ENCODE assay signal across 8 cellular contexts in genomic region chr9:41269471-41269870, GRCh38.
DNase-seq lines count a peak whose midpoint lies in the region; ATAC-seq, FAIRE-seq and TF ChIP-seq lines count a peak whose summit lies in the region.
"Not testable (repeated sequence)": the region's sequence is repeated elsewhere in the genome, so short reads cannot be mapped to it uniquely, and the experiment has no call there.

No MANE protein-coding gene starts in this region.

- not testable (repeated sequence) for H3K79me2 ChIP-seq in GM23338 (replicated peaks; ENCODE audit: insufficient read depth); H1 (ENCODE audit: control insufficient read depth in 1 of 2, insufficient read depth in 2 of 2, low read length in 2 of 2)

- H3K4me2 ChIP-seq in GM23338: peak overlapping the region; percentile 68
- H3K4me2 ChIP-seq in H1 (ENCODE audit: insufficient read depth in 1 of 2, low read depth in 2 of 2, low read length in 2 of 2): peak overlapping the region in 1 of 2 experiments; percentile 25; a peak in 1 of 4 replicates

- H3K27me3 ChIP-seq in GM23338 (ENCODE audit: insufficient read depth) (peaks cover 73% of the 10 kb centered on the region), H1 (replicated peaks in 1 of 4; ENCODE audit: control insufficient read depth in 3 of 4, extremely low read depth in 1 of 4, insufficient read depth in 3 of 4, low read length in 3 of 4) (peaks cover 13 to 43% (median 23%) of the 10 kb centered on the region in 4 experiments)
- H3K27me3 ChIP-seq in SJCRH30; aorta (ENCODE audit: control insufficient read depth in 1 of 2, insufficient read depth in 2 of 2, low read length in 1 of 2): not testable (repeated sequence)

- CTCF ChIA-PET in H1 (lab: Charles Lee; ENCODE audit: partially characterized antibody): not testable (repeated sequence)

- H3K14ac ChIP-seq in H1 (ENCODE audit: insufficient read length): not testable (repeated sequence)

- H3K18ac ChIP-seq in H1 (ENCODE audit: extremely low read depth, low read length): not testable (repeated sequence)

- H4K20me1 ChIP-seq in GM23338 (replicated peaks; ENCODE audit: insufficient read depth); H1 (replicated peaks in 1 of 2; ENCODE audit: control insufficient read depth in 1 of 2, insufficient read depth in 2 of 2, low read length in 2 of 2): not testable (repeated sequence)

- H3K27ac Mint-ChIP-seq in GM23338: not testable (repeated sequence)

- intact Hi-C loops in Right ventricle myocardium inferior (cut with DNase I); kidney (cut with DNase I); aorta (cut with DNase I): not testable (repeated sequence)

- H3K4ac ChIP-seq in H1 (replicated peaks; ENCODE audit: insufficient read length, low read depth, low read length): not testable (repeated sequence)

- not testable (repeated sequence) for H3K36me3 Mint-ChIP-seq in GM23338 (ENCODE audit: low read depth)

- H3K27me3 Mint-ChIP-seq in GM23338 (ENCODE audit: insufficient read depth, low read depth, poor library complexity): peaks cover 32% of the 10 kb centered on the region

- not testable (repeated sequence) for FAIRE-seq in H1 (lab: Jason Lieb, UNC); kidney (lab: Jason Lieb, UNC)

- not testable (repeated sequence) for H3K4me3 Mint-ChIP-seq in GM23338

- H2AK5ac ChIP-seq in H1 (ENCODE audit: low read depth, low read length): not testable (repeated sequence)

- not testable (repeated sequence) for H4K8ac ChIP-seq in H1 (ENCODE audit: extremely low read depth, insufficient read depth, low read length)

- H2BK120ac ChIP-seq in H1 (replicated peaks; ENCODE audit: low read depth, low read length): not testable (repeated sequence)

- not testable (repeated sequence) for TF ChIP-seq EP300 in H1 (IDR thresholded peaks at IDR 0.05; ENCODE audit: borderline replicate concordance in 1 of 2, low read depth in 2 of 2, low read length in 2 of 2)

- H2BK15ac ChIP-seq in H1 (ENCODE audit: low read length): not testable (repeated sequence)

- POLR2A ChIA-PET in H1 (lab: Charles Lee; ENCODE audit: partially characterized antibody): not testable (repeated sequence)

- H3K9me3 Mint-ChIP-seq in GM23338: not testable (repeated sequence)

- not testable (repeated sequence) for H3K23me2 ChIP-seq in H1 (ENCODE audit: low read depth, low read length)

- H3K9me2 ChIP-seq in GM23338 (ENCODE audit: insufficient read depth): not testable (repeated sequence)

- H3K9ac ChIP-seq in H1 (replicated peaks in 1 of 4; ENCODE audit: extremely low read depth in 1 of 4, low read depth in 3 of 4, low read length in 3 of 4); kidney (ENCODE audit: low read length in 2 of 2): not testable (repeated sequence)

- not testable (repeated sequence) for H3K36me3 ChIP-seq in GM23338 (ENCODE audit: insufficient read depth); SJCRH30; H1 (ENCODE audit: control insufficient read depth in 2 of 4, insufficient read depth in 4 of 4, low read length in 3 of 4); kidney (ENCODE audit: control insufficient read depth in 1 of 2, insufficient read depth in 2 of 2, low read length in 2 of 2); aorta (ENCODE audit: control insufficient read depth in 1 of 2, insufficient read depth in 2 of 2, low read length in 1 of 2)

- not testable (repeated sequence) for H3K27ac ChIP-seq in GM23338 (ENCODE audit: low read depth); SJCRH30; H1 (ENCODE audit: low read depth, low read length); kidney (ENCODE audit: low read depth in 2 of 2, low read length in 2 of 2); aorta (ENCODE audit: low read depth in 1 of 2, low read length in 2 of 2)

- not testable (repeated sequence) for H3K4me1 Mint-ChIP-seq in GM23338

- not testable (repeated sequence) for H2BK5ac ChIP-seq in H1 (ENCODE audit: low read depth, low read length)

- H3K23ac ChIP-seq in H1 (ENCODE audit: insufficient read length): not testable (repeated sequence)

- TF ChIP-seq RAD21 in H1 (IDR thresholded peaks at IDR 0.05 in 1 of 2, conservative IDR thresholded peaks at IDR 0.05 in 1 of 2; ENCODE audit: low read depth in 2 of 2, low read length in 2 of 2): not testable (repeated sequence)

- H3F3A ChIP-seq in GM23338 (replicated peaks; ENCODE audit: low read depth): not testable (repeated sequence)

- not testable (repeated sequence) for H2AFZ ChIP-seq in GM23338; H1 (ENCODE audit: low read length)

- H3K56ac ChIP-seq in H1 (replicated peaks; ENCODE audit: insufficient read length, low read depth, low read length): not testable (repeated sequence)

- H4K5ac ChIP-seq in H1 (ENCODE audit: insufficient read length, low read depth, low read length): not testable (repeated sequence)

- not testable (repeated sequence) for H3K9me3 ChIP-seq in SJCRH30 (replicated peaks); H1 (ENCODE audit: insufficient read depth in 2 of 2, low read depth in 1 of 2, low read length in 1 of 2); kidney (ENCODE audit: control insufficient read depth in 1 of 2, low read length in 2 of 2); aorta (ENCODE audit: control insufficient read depth, low read length)

- H4K91ac ChIP-seq in H1 (replicated peaks; ENCODE audit: insufficient read length, low read length): not testable (repeated sequence)

- TF ChIP-seq CTCF in GM23338 (conservative IDR thresholded peaks at IDR 0.05; ENCODE audit: low read depth in 2 of 2); H1 (IDR thresholded peaks at IDR 0.05; ENCODE audit: control extremely low read depth in 1 of 3, insufficient read depth in 1 of 3, low read depth in 1 of 3, low read length in 3 of 3); kidney (IDR thresholded peaks at IDR 0.05; ENCODE audit: borderline replicate concordance, extremely low read depth, insufficient read depth): not testable (repeated sequence)

- not testable (repeated sequence) for H2BK20ac ChIP-seq in H1 (ENCODE audit: low read length)

- H3K79me1 ChIP-seq in H1 (ENCODE audit: low read depth, low read length): not testable (repeated sequence)

- TF ChIP-seq POLR2A in H1 (IDR thresholded peaks at IDR 0.05; ENCODE audit: control extremely low read depth in 1 of 2, low read depth in 2 of 2, low read length in 2 of 2): not testable (repeated sequence)

- not testable (repeated sequence) for H3K4me1 ChIP-seq in GM23338 (ENCODE audit: insufficient read depth); SJCRH30; H1 (replicated peaks in 1 of 4; ENCODE audit: control insufficient read depth in 3 of 4, insufficient read depth in 4 of 4, low read length in 3 of 4); kidney (ENCODE audit: control insufficient read depth in 1 of 2, insufficient read depth in 1 of 2, low read depth in 1 of 2, low read length in 2 of 2); aorta (ENCODE audit: control insufficient read depth in 1 of 2, insufficient read depth in 2 of 2, low read length in 2 of 2)

- not testable (repeated sequence) for H2BK12ac ChIP-seq in H1 (ENCODE audit: low read depth, low read length)

- ATAC-seq in GM23338, Right ventricle myocardium inferior: not testable (repeated sequence)
- peak; percentile 15 for ATAC-seq in aorta (ENCODE audit: low FRiP score)

- H3K4me3 ChIP-seq in GM23338: peak overlapping the region; percentile 40; the same call in 1 of the 2 replicates
- not testable (repeated sequence) for H3K4me3 ChIP-seq in SJCRH30; H1 (ENCODE audit: extremely low read depth in 1 of 4, insufficient read depth in 2 of 4, low read depth in 3 of 4, low read length in 4 of 4); kidney (ENCODE audit: low read length in 2 of 2); aorta (ENCODE audit: low read length in 2 of 2)

- WGBS in H1 (ENCODE audit: extremely low coverage in 1 of 2, insufficient coverage in 1 of 2, insufficient read length in 1 of 2, insufficient replicate concordance in 2 of 2, low coverage in 1 of 2, low lambda C conversion rate in 2 of 2, missing lambda C conversion rate in 1 of 2), 2 experiments: 33% methylated on average over 7 of the region's 14 CpGs; no CpG with 5 or more reads in 1 of the 2 experiments
- 26 to 34% methylated on average over 7 to 10 of the region's 14 CpGs for WGBS in aorta, 2 donors

- DNase-seq in GM23338 (ENCODE audit: low spot score): peak; percentile 41
- peak; percentile 96 to 98 for DNase-seq in SJCRH30
- DNase-seq in H1 (ENCODE audit: low read depth in 1 of 2, low spot score in 2 of 2): peak in 1 of 2 experiments; percentile 62
- peak; percentile 56 for DNase-seq in Right ventricle myocardium inferior (ENCODE audit: missing footprints)
- peak; percentile 79 for DNase-seq in kidney
- peak; percentile 76 for DNase-seq in myocyte (ENCODE audit: low read depth)
- peak; percentile 42 for DNase-seq in retina
- not testable (repeated sequence) for DNase-seq in aorta

TF ChIP-seq in H1, 55 proteins besides CTCF, POLR2A, EP300 and RAD21:
- peak; percentile 59 for TF ChIP-seq SUZ12 (IDR thresholded peaks at IDR 0.05; ENCODE audit: low read length)
- TF ChIP-seq RNF2 (IDR thresholded peaks at IDR 0.05; ENCODE audit: borderline replicate concordance, low read depth, low read length, missing control alignments, poor library complexity, severe bottlenecking): peak; percentile 48
- peak; percentile 66 for TF ChIP-seq EZH2 (IDR thresholded peaks at IDR 0.05; ENCODE audit: low read depth, low read length, severe bottlenecking)
